Comparison of ENCODE assay signal across 1 cellular context in the genomic region with DNA sequence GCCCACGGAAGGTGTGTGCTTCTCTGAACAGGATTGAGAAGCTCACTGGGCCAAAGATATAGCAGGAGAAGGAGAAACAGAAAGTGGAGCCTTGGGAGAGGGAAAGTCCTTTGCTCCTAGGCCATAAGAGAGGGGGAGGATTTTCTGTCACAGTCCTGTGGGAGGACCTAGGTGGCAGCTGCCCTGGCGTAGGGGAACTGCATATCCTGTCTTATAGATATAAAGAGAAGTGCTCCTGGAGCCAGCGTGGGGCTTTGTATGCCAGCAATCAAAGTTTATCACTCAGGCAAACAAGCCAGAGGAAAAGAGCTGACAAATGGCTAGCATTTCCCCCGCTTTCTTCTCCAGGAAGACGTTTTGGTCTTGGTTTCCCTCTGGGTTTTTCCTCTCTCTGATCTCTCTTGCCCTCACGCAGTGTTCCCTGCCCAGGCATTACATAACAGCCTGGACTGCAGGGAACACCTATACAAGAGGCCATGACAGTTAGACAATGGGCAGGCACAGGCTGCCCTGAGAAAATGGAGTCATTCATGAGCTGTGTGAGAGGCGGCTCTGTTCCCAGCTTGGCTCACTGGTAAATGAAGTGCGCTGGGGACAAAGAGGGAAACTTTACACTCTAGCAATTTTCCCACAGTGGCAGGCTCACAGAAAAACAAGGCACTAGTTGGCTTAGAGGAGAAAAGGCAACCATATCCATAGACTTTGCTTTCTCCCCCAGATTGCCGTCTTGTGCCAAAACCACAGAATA.
TF ChIP-seq lines count a peak whose summit lies in the region.

No MANE protein-coding gene starts in this region.

TF ChIP-seq in HepG2, 621 proteins besides CTCF, POLR2A, EP300 and RAD21:
- TF ChIP-seq PHF21A (CRISPR knock-in tag; IDR thresholded peaks at IDR 0.05) (0 out of 2 replicates have a peak, but pooled peaks have one; percentile 30), HMG20A (CRISPR knock-in tag; IDR thresholded peaks at IDR 0.05; ENCODE audit: borderline replicate concordance) (peak; percentile 40; the same call in 1 of the 2 replicates), ZFAT (CRISPR knock-in tag; conservative IDR thresholded peaks at IDR 0.05) (no peak), ZNF12 (CRISPR knock-in tag; IDR thresholded peaks at IDR 0.05) (no peak), TARDBP (CRISPR knock-in tag; IDR thresholded peaks at IDR 0.05) (0 out of 2 replicates have a peak, but pooled peaks have one; percentile 43), POLR2G (IDR thresholded peaks at IDR 0.05; ENCODE audit: low read depth, low read length) (peak; percentile 22; the same call in 1 of the 2 replicates), GFI1 (CRISPR knock-in tag; IDR thresholded peaks at IDR 0.05; ENCODE audit: borderline replicate concordance) (no peak), SCMH1 (CRISPR knock-in tag; IDR thresholded peaks at IDR 0.05; ENCODE audit: borderline replicate concordance) (no peak), FOXA3 (CRISPR knock-in tag; IDR thresholded peaks at IDR 0.05) (0 out of 2 replicates have a peak, but pooled peaks have one; percentile 14), SMYD3 (CRISPR knock-in tag; IDR thresholded peaks at IDR 0.05) (no peak), ARNT (IDR thresholded peaks at IDR 0.05) (no peak), SAP130 (CRISPR knock-in tag; IDR thresholded peaks at IDR 0.05; ENCODE audit: low read depth) (peak; percentile 31; the same call in 1 of the 2 replicates), ZNF629 (CRISPR knock-in tag; conservative IDR thresholded peaks at IDR 0.05) (peak; percentile 48; the same call in 1 of the 2 replicates), SOX5 (CRISPR knock-in tag; IDR thresholded peaks at IDR 0.05; ENCODE audit: borderline replicate concordance) (peak; percentile 69; the same call in 1 of the 2 replicates), NR2F6 (IDR thresholded peaks at IDR 0.05) (no peak), NR2F6 (CRISPR knock-in tag; IDR thresholded peaks at IDR 0.05) (peak; percentile 54), ZNF292 (CRISPR knock-in tag; IDR thresholded peaks at IDR 0.05; ENCODE audit: borderline replicate concordance, low read depth) (peak; percentile 46; the same call in 1 of the 2 replicates), TBL1XR1 (IDR thresholded peaks at IDR 0.05; ENCODE audit: borderline replicate concordance, low read length, partially characterized antibody) (no peak), ONECUT2 (CRISPR knock-in tag; IDR thresholded peaks at IDR 0.05) (no peak), RXRB (CRISPR knock-in tag; IDR thresholded peaks at IDR 0.05; ENCODE audit: borderline replicate concordance) (peak; percentile 36; the same call in 1 of the 2 replicates), ZNF644 (CRISPR knock-in tag; IDR thresholded peaks at IDR 0.05; ENCODE audit: low read depth) (peak; percentile 76), RARA (CRISPR knock-in tag; IDR thresholded peaks at IDR 0.05) (peak; percentile 20; the same call in 1 of the 2 replicates), SOX13 (IDR thresholded peaks at IDR 0.05) (no peak), SOX13 (CRISPR knock-in tag; conservative IDR thresholded peaks at IDR 0.05 in 1 of 2, IDR thresholded peaks at IDR 0.05 in 1 of 2) (peak in 1 of 2 experiments; percentile 76; a peak in 2 of 4 replicates), SALL2 (CRISPR knock-in tag; IDR thresholded peaks at IDR 0.05) (no peak), ZMYM4 (CRISPR knock-in tag; IDR thresholded peaks at IDR 0.05) (peak; percentile 55; the same call in 1 of the 2 replicates), ZNF879 (CRISPR knock-in tag; IDR thresholded peaks at IDR 0.05) (no peak), CEBPG (CRISPR knock-in tag; IDR thresholded peaks at IDR 0.05) (peak; percentile 27; the same call in 1 of the 2 replicates), ZNF121 (CRISPR knock-in tag; IDR thresholded peaks at IDR 0.05) (peak; percentile 88), HDAC1 (CRISPR knock-in tag; IDR thresholded peaks at IDR 0.05) (0 out of 2 replicates have a peak, but pooled peaks have one; percentile 28), TGIF2 (CRISPR knock-in tag; IDR thresholded peaks at IDR 0.05) (peak; percentile 56; the same call in 1 of the 2 replicates), YY1 (IDR thresholded peaks at IDR 0.05; ENCODE audit: insufficient read depth, insufficient replicate concordance, low read depth, low read length) (peak; percentile 78), ZMYM3 (CRISPR knock-in tag; IDR thresholded peaks at IDR 0.05) (0 out of 2 replicates have a peak, but pooled peaks have one; percentile 27), SOX6 (IDR thresholded peaks at IDR 0.05) (no peak), SOX6 (CRISPR knock-in tag; IDR thresholded peaks at IDR 0.05) (peak; percentile 45; the same call in 1 of the 2 replicates), NR2F1 (CRISPR knock-in tag; IDR thresholded peaks at IDR 0.05) (0 out of 4 replicates have a peak, but pooled peaks of 1 of the 2 experiments have one; percentile 23)
- TF ChIP-seq, protein P1, sequence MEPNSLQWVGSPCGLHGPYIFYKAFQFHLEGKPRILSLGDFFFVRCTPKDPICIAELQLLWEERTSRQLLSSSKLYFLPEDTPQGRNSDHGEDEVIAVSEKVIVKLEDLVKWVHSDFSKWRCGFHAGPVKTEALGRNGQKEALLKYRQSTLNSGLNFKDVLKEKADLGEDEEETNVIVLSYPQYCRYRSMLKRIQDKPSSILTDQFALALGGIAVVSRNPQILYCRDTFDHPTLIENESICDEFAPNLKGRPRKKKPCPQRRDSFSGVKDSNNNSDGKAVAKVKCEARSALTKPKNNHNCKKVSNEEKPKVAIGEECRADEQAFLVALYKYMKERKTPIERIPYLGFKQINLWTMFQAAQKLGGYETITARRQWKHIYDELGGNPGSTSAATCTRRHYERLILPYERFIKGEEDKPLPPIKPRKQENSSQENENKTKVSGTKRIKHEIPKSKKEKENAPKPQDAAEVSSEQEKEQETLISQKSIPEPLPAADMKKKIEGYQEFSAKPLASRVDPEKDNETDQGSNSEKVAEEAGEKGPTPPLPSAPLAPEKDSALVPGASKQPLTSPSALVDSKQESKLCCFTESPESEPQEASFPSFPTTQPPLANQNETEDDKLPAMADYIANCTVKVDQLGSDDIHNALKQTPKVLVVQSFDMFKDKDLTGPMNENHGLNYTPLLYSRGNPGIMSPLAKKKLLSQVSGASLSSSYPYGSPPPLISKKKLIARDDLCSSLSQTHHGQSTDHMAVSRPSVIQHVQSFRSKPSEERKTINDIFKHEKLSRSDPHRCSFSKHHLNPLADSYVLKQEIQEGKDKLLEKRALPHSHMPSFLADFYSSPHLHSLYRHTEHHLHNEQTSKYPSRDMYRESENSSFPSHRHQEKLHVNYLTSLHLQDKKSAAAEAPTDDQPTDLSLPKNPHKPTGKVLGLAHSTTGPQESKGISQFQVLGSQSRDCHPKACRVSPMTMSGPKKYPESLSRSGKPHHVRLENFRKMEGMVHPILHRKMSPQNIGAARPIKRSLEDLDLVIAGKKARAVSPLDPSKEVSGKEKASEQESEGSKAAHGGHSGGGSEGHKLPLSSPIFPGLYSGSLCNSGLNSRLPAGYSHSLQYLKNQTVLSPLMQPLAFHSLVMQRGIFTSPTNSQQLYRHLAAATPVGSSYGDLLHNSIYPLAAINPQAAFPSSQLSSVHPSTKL (CRISPR knock-in tag; IDR thresholded peaks at IDR 0.05), result peak; percentile 49; the same call in 1 of the 2 replicates
- TF ChIP-seq, protein P2, sequence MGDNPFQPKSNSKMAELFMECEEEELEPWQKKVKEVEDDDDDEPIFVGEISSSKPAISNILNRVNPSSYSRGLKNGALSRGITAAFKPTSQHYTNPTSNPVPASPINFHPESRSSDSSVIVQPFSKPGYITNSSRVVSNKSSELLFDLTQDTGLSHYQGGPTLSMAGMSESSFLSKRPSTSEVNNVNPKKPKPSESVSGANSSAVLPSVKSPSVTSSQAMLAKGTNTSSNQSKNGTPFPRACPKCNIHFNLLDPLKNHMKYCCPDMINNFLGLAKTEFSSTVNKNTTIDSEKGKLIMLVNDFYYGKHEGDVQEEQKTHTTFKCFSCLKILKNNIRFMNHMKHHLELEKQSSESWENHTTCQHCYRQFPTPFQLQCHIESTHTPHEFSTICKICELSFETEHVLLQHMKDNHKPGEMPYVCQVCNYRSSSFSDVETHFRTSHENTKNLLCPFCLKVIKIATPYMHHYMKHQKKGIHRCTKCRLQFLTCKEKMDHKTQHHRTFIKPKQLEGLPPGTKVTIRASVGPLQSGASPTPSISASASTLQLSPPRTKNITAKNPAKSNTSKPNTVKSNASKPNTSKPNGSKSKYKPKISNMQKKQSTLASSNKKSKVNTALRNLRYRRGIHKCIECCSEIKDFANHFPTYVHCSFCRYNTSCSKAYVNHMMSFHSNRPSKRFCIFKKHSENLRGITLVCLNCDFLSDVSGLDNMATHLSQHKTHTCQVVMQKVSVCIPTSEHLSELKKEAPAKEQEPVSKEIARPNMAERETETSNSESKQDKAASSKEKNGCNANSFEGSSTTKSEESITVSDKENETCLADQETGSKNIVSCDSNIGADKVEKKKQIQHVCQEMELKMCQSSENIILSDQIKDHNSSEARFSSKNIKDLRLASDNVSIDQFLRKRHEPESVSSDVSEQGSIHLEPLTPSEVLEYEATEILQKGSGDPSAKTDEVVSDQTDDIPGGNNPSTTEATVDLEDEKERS (CRISPR knock-in tag; IDR thresholded peaks at IDR 0.05), result 0 out of 2 replicates have a peak, but pooled peaks have one; percentile 29
- TF ChIP-seq, protein P3, sequence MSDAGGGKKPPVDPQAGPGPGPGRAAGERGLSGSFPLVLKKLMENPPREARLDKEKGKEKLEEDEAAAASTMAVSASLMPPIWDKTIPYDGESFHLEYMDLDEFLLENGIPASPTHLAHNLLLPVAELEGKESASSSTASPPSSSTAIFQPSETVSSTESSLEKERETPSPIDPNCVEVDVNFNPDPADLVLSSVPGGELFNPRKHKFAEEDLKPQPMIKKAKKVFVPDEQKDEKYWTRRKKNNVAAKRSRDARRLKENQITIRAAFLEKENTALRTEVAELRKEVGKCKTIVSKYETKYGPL (CRISPR knock-in tag; IDR thresholded peaks at IDR 0.05), result peak; percentile 78; the same call in 1 of the 2 replicates
- TF ChIP-seq, protein P4, sequence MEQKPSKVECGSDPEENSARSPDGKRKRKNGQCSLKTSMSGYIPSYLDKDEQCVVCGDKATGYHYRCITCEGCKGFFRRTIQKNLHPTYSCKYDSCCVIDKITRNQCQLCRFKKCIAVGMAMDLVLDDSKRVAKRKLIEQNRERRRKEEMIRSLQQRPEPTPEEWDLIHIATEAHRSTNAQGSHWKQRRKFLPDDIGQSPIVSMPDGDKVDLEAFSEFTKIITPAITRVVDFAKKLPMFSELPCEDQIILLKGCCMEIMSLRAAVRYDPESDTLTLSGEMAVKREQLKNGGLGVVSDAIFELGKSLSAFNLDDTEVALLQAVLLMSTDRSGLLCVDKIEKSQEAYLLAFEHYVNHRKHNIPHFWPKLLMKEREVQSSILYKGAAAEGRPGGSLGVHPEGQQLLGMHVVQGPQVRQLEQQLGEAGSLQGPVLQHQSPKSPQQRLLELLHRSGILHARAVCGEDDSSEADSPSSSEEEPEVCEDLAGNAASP (CRISPR knock-in tag; IDR thresholded peaks at IDR 0.05; ENCODE audit: borderline replicate concordance), result peak; percentile 20; the same call in 1 of the 2 replicates
- TF ChIP-seq, protein P5, sequence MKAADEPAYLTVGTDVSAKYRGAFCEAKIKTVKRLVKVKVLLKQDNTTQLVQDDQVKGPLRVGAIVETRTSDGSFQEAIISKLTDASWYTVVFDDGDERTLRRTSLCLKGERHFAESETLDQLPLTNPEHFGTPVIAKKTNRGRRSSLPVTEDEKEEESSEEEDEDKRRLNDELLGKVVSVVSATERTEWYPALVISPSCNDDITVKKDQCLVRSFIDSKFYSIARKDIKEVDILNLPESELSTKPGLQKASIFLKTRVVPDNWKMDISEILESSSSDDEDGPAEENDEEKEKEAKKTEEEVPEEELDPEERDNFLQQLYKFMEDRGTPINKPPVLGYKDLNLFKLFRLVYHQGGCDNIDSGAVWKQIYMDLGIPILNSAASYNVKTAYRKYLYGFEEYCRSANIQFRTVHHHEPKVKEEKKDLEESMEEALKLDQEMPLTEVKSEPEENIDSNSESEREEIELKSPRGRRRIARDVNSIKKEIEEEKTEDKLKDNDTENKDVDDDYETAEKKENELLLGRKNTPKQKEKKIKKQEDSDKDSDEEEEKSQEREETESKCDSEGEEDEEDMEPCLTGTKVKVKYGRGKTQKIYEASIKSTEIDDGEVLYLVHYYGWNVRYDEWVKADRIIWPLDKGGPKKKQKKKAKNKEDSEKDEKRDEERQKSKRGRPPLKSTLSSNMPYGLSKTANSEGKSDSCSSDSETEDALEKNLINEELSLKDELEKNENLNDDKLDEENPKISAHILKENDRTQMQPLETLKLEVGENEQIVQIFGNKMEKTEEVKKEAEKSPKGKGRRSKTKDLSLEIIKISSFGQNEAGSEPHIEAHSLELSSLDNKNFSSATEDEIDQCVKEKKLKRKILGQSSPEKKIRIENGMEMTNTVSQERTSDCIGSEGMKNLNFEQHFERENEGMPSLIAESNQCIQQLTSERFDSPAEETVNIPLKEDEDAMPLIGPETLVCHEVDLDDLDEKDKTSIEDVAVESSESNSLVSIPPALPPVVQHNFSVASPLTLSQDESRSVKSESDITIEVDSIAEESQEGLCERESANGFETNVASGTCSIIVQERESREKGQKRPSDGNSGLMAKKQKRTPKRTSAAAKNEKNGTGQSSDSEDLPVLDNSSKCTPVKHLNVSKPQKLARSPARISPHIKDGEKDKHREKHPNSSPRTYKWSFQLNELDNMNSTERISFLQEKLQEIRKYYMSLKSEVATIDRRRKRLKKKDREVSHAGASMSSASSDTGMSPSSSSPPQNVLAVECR (CRISPR knock-in tag; IDR thresholded peaks at IDR 0.05; ENCODE audit: borderline replicate concordance), result peak; percentile 21; the same call in 1 of the 2 replicates
- TF ChIP-seq, protein P6, sequence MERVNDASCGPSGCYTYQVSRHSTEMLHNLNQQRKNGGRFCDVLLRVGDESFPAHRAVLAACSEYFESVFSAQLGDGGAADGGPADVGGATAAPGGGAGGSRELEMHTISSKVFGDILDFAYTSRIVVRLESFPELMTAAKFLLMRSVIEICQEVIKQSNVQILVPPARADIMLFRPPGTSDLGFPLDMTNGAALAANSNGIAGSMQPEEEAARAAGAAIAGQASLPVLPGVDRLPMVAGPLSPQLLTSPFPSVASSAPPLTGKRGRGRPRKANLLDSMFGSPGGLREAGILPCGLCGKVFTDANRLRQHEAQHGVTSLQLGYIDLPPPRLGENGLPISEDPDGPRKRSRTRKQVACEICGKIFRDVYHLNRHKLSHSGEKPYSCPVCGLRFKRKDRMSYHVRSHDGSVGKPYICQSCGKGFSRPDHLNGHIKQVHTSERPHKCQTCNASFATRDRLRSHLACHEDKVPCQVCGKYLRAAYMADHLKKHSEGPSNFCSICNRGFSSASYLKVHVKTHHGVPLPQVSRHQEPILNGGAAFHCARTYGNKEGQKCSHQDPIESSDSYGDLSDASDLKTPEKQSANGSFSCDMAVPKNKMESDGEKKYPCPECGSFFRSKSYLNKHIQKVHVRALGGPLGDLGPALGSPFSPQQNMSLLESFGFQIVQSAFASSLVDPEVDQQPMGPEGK (CRISPR knock-in tag; IDR thresholded peaks at IDR 0.05), result no peak
